In genomic region chr17:29562615-29563014, GRCh38 we compare ENCODE assay signal across 19 cellular contexts. TPM values are rescaled to one million over a fixed set of nuclear protein-coding genes. Genes with fewer than 3 reads are reported as not detected.
DNase-seq lines count a peak whose midpoint lies in the region; ATAC-seq, FAIRE-seq and TF ChIP-seq lines count a peak whose summit lies in the region.
"Had no signal": no experiment of that assay in that cellular context is flagged by ENCODE, and none has a peak within 500 bp of the region (broad histone marks: within the 10 kb centered on the region; RNA-seq: fewer than 3 reads in every experiment).

No MANE protein-coding gene starts in this region.

- peaks cover 25% of the 10 kb centered on the region for H3K4me1 Mint-ChIP-seq in CD4-positive, alpha-beta T cell (ENCODE audit: low read depth)
- peaks cover 8% of the 10 kb centered on the region for H3K4me1 Mint-ChIP-seq in WTC11

- H3K4me1 ChIP-seq in kidney (ENCODE audit: control insufficient read depth in 1 of 2, insufficient read depth in 1 of 2, low read depth in 1 of 2, low read length in 2 of 2) (peaks cover 4 to 13% of the 10 kb centered on the region in 2 donors), spleen (peaks cover 34 to 98% (median 83%) of the 10 kb centered on the region in 6 donors)

- H3K36me3 ChIP-seq in kidney (ENCODE audit: control insufficient read depth in 1 of 2, insufficient read depth in 2 of 2, low read length in 2 of 2) (peaks cover 4 to 5% of the 10 kb centered on the region in 2 donors), spleen (peaks cover 0 to 13% (median 0%) of the 10 kb centered on the region in 6 donors)

- H3K9ac ChIP-seq in kidney (ENCODE audit: low read length in 2 of 2), result no peak overlapping the region

- peak overlapping the region; percentile 51 for H3K4me3 Mint-ChIP-seq in CD4-positive, alpha-beta T cell
- H3K4me3 Mint-ChIP-seq in WTC11, result no peak overlapping the region
- H3K4me3 Mint-ChIP-seq: activated T-cell treated with anti-CD3 and anti-CD28 coated beads, Interleukin-2, amount 50 U/mL, for 72 hours had no signal

- no peak for TF ChIP-seq CTCF in CD4-positive, alpha-beta T cell (IDR thresholded peaks at IDR 0.05)
- TF ChIP-seq CTCF in WTC11 (IDR thresholded peaks at IDR 0.05) (no peak), kidney (IDR thresholded peaks at IDR 0.05; ENCODE audit: borderline replicate concordance, extremely low read depth, insufficient read depth) (no peak), spleen (IDR thresholded peaks at IDR 0.05 in 8 of 11, conservative IDR thresholded peaks at IDR 0.05 in 3 of 11) (no peak)

- WGBS in spleen, 5 donors, result 61 to 77% (median 72%) methylated on average over 16 to 18 of the region's 18 CpGs

- H3K4me3 ChIP-seq in kidney (ENCODE audit: low read length in 2 of 2), result no peak overlapping the region
- no peak overlapping the region for H3K4me3 ChIP-seq in spleen
- H3K4me3 ChIP-seq: GM12878 had no signal

- no peak for TF ChIP-seq POLR2A in spleen (IDR thresholded peaks at IDR 0.05)

- FAIRE-seq in kidney (lab: Jason Lieb, UNC), result no peak
- FAIRE-seq: GM12878, islet of Langerhans had no signal

- no peaks in the 10 kb centered on the region for H3K9me3 ChIP-seq in CD4-positive, alpha-beta T cell (ENCODE audit: control insufficient read depth, low read length)
- no peaks in the 10 kb centered on the region for H3K9me3 ChIP-seq in kidney (ENCODE audit: control insufficient read depth in 1 of 2, low read length in 2 of 2)
- H3K9me3 ChIP-seq in spleen, result no peaks in the 10 kb centered on the region

- no peak for DNase-seq in CD4-positive, alpha-beta T cell
- DNase-seq in WTC11 (ENCODE audit: low spot score), result peak; percentile 5
- DNase-seq in kidney, result peak; percentile 49
- peak; percentile 76 for DNase-seq in spleen
- no peak for DNase-seq in NCI-H2029 (lab: John Stamatoyannopoulos, UW)
- DNase-seq: activated T-cell treated with anti-CD3 and anti-CD28 coated beads, Interleukin-2, amount 50 U/mL, for 72 hours; effector CD4-positive, alpha-beta T cell; HCEC 1CT; mesenchymal stem cell; NCI-H1092; NCI-H524; retina; stimulated activated naive CD8-positive, alpha-beta T cell treated with anti-CD3 and anti-CD28 coated beads, Interleukin-15, Interleukin-2, amounts not matched to agents 100 U/mL and 50 U/mL, for 24 hours; WERI-Rb-1 had no signal

- H3K27me3 Mint-ChIP-seq in CD4-positive, alpha-beta T cell, result no peaks in the 10 kb centered on the region
- H3K27me3 Mint-ChIP-seq in WTC11 (ENCODE audit: low read depth), result peaks cover 37% of the 10 kb centered on the region

- CTCF ChIA-PET in CD4-positive, alpha-beta T cell (lab: Charles Lee), result interaction anchor here (4.8 kb wide), 1 partner anchor 55 kb away, joined by 22 read pairs; no protein-coding TSS in a partner anchor
- CTCF ChIA-PET in WTC11 (lab: Charles Lee), result interaction anchor here (0.6 to 3.4 kb wide), 4 partner anchors 26 to 785 kb away, joined by 4 to 13 read pairs (median 10); no protein-coding TSS in a partner anchor

- ATAC-seq in CD4-positive, alpha-beta T cell (ENCODE audit: poor library complexity), result no peak
- ATAC-seq in WTC11 (no peak), HG02610 (IDR thresholded peaks at IDR 0.05; ENCODE audit: unreplicated experiment) (no peak), HG02884 (IDR thresholded peaks at IDR 0.05; ENCODE audit: unreplicated experiment) (no peak), GM18909 (IDR thresholded peaks at IDR 0.05; ENCODE audit: poor library complexity, unreplicated experiment) (no peak)
- ATAC-seq: activated T-cell treated with anti-CD3 and anti-CD28 coated beads, Interleukin-2, amount 50 U/mL, for 72 hours; GM12878; stimulated activated naive CD8-positive, alpha-beta T cell treated with anti-CD3 and anti-CD28 coated beads, Interleukin-15, Interleukin-2, amounts not matched to agents 100 U/mL and 50 U/mL, for 24 hours had no signal

- no peaks in the 10 kb centered on the region for H3K9me3 Mint-ChIP-seq in CD4-positive, alpha-beta T cell
- no peaks in the 10 kb centered on the region for H3K9me3 Mint-ChIP-seq in WTC11
- H3K9me3 Mint-ChIP-seq: activated T-cell treated with anti-CD3 and anti-CD28 coated beads, Interleukin-2, amount 50 U/mL, for 72 hours had no signal

- POLR2A ChIA-PET in CD4-positive, alpha-beta T cell (lab: Charles Lee), result no interaction called here
- POLR2A ChIA-PET in WTC11 (lab: Charles Lee), result no interaction called here

- no peak overlapping the region for H3K27ac ChIP-seq in CD4-positive, alpha-beta T cell (ENCODE audit: low read depth, low read length)
- H3K27ac ChIP-seq in kidney (ENCODE audit: low read depth in 2 of 2, low read length in 2 of 2), result no peak overlapping the region
- H3K27ac ChIP-seq in spleen, result peak overlapping the region in 4 of 8 donors; percentile 55 to 91 (median 79)
- H3K27ac ChIP-seq: WERI-Rb-1 had no signal

- no peak overlapping the region for H3K27ac Mint-ChIP-seq in CD4-positive, alpha-beta T cell
- H3K27ac Mint-ChIP-seq in WTC11, result no peak overlapping the region
- H3K27ac Mint-ChIP-seq: activated T-cell treated with anti-CD3 and anti-CD28 coated beads, Interleukin-2, amount 50 U/mL, for 72 hours had no signal

- intact Hi-C loops in CD4-positive, alpha-beta T cell (cut with DNase I, micrococcal nuclease), result loop anchor here (10.0 kb wide), 1 partner anchor 52 kb away; no protein-coding TSS in a partner anchor
- intact Hi-C loops in kidney (cut with DNase I), result no loop called here
- intact Hi-C loops in spleen (cut with DNase I; ENCODE audit: low total_unique reads), result no loop called here

- H3K27me3 ChIP-seq in CD4-positive, alpha-beta T cell (ENCODE audit: control insufficient read depth, insufficient read depth, low read length), result no peaks in the 10 kb centered on the region
- peaks cover 0 to 3% (median 0%) of the 10 kb centered on the region in 7 donors for H3K27me3 ChIP-seq in spleen (replicated peaks in 1 of 7)

- no peaks in the 10 kb centered on the region for H3K36me3 Mint-ChIP-seq in CD4-positive, alpha-beta T cell (ENCODE audit: low read depth)
- no peaks in the 10 kb centered on the region for H3K36me3 Mint-ChIP-seq in WTC11

TF ChIP-seq in WTC11, 78 proteins besides CTCF, POLR2A, EP300 and RAD21 (continues in another document):
- TF ChIP-seq ELF4 (CRISPR knock-in tag; IDR thresholded peaks at IDR 0.05; ENCODE audit: low read depth) (no peak), TEAD4 (CRISPR knock-in tag; IDR thresholded peaks at IDR 0.05) (no peak), ZNF423 (CRISPR knock-in tag; IDR thresholded peaks at IDR 0.05) (no peak), MLX (CRISPR knock-in tag; IDR thresholded peaks at IDR 0.05) (no peak), ATF2 (CRISPR knock-in tag; IDR thresholded peaks at IDR 0.05; ENCODE audit: borderline replicate concordance, low read depth) (no peak), NFATC4 (CRISPR knock-in tag; IDR thresholded peaks at IDR 0.05) (no peak), ZNF121 (CRISPR knock-in tag; IDR thresholded peaks at IDR 0.05) (no peak)

RNA-seq across cellular contexts. Expression of gene ABHD15, which starts 4.2 kb away (rescaled TPM):
- 1 to 10 TPM; 4.1 to 4.9 TPM for total RNA-seq in CD4-positive, alpha-beta T cell
- total RNA-seq in WTC11 (2021), result 2.6 to 3.3 TPM (median 2.8 TPM) in 3 replicates
- 9.8 TPM for total RNA-seq in kidney
- 8.9 TPM for polyA plus RNA-seq in kidney (ENCODE audit: insufficient read depth, low read depth, low replicate concordance)
- 10 to 100 TPM in 6 of 7 donors, 1 to 10 TPM in 1; 9.6 to 23.8 (median 15.8) TPM for total RNA-seq in spleen
- polyA plus RNA-seq in spleen, result 1 to 10 TPM; 5.7 to 7.9 (median 7.5) TPM

RNA-seq across cellular contexts. Expression of gene TP53I13, which starts 5.9 kb away (rescaled TPM):
- 10 to 100 TPM; 45.8 to 47.7 TPM for total RNA-seq in CD4-positive, alpha-beta T cell
- total RNA-seq in WTC11 (2021) (33.1 to 41.9 TPM (median 36.7 TPM) in 3 replicates), kidney (51.6 TPM), spleen (10 to 100 TPM; 39.5 to 74.9 (median 68.7) TPM)
- polyA plus RNA-seq in kidney (ENCODE audit: insufficient read depth, low read depth, low replicate concordance) (75.5 TPM), spleen (100 to 1,000 TPM; 129 to 209 (median 190) TPM)

RNA-seq across cellular contexts. Expression of gene GIT1, which starts 26.8 kb away (rescaled TPM):
- total RNA-seq in CD4-positive, alpha-beta T cell, result 10 to 100 TPM; 35.8 to 36.7 TPM
- total RNA-seq in WTC11 (2021), result 43.9 to 66.9 TPM (median 45.0 TPM) in 3 replicates
- total RNA-seq in kidney, result 41.9 TPM
- polyA plus RNA-seq in kidney (ENCODE audit: insufficient read depth, low read depth, low replicate concordance), result 21.4 TPM
- total RNA-seq in spleen, result 10 to 100 TPM; 42.6 to 64.7 (median 50.2) TPM
- polyA plus RNA-seq in spleen, result 10 to 100 TPM; 20.4 to 38.1 (median 27.1) TPM

RNA-seq across cellular contexts. Expression of gene ANKRD13B, which starts 30.3 kb away (rescaled TPM):
- 1 to 10 TPM; 2.1 to 3.0 TPM for total RNA-seq in CD4-positive, alpha-beta T cell
- total RNA-seq in WTC11 (2021), result 29.8 to 45.5 TPM (median 32.2 TPM) in 3 replicates
- total RNA-seq in kidney, result 3.3 TPM
- 2.8 TPM for polyA plus RNA-seq in kidney (ENCODE audit: insufficient read depth, low read depth, low replicate concordance)
- total RNA-seq in spleen, result 1 to 10 TPM; 2.1 to 5.5 (median 2.7) TPM
- 1 to 10 TPM in 2 of 3 donors, under 1 TPM in 1; 0.85 to 2.5 (median 1.2) TPM for polyA plus RNA-seq in spleen

Comparison
In these comparisons a context has a peak if more than half of its experiments do, and no peak if none do; other contexts are left out.
1. DNase-seq: peak in WTC11 (single experiment), kidney (single experiment) and spleen (single experiment); none in CD4-positive, alpha-beta T cell (0 of 10) and NCI-H2029 (single experiment).
2. intact Hi-C loops: an anchor here in CD4-positive, alpha-beta T cell (10.0 kb wide); none called in kidney and spleen.